In genomic region chr21:34888569-34889286, GRCh38 we compare ENCODE assay signal across 8 cellular contexts.
A peak's percentile ranks its signal among the peaks of the same experiment; 100 is the strongest.
DNase-seq lines count a peak whose midpoint lies in the region; TF ChIP-seq lines count a peak whose summit lies in the region.

No MANE protein-coding gene starts in this region.

- no peaks in the 10 kb centered on the region for H3K9me2 ChIP-seq in Loucy (replicated peaks; ENCODE audit: low read depth, low read length)

- no peak overlapping the region for H2BK120ac ChIP-seq in neuronal stem cell (ENCODE audit: low read depth, low read length)

- no peak overlapping the region for H3K27ac ChIP-seq in neuronal stem cell (replicated peaks; ENCODE audit: low read length)

- no peak overlapping the region for H2BK5ac ChIP-seq in neuronal stem cell (ENCODE audit: low read length)

- H3K4me1 ChIP-seq in Loucy (ENCODE audit: insufficient read depth, low read length, poor library complexity, severe bottlenecking), result peaks cover 54% of the 10 kb centered on the region
- peaks cover 2 to 3% of the 10 kb centered on the region in 2 donors for H3K4me1 ChIP-seq in neuronal stem cell (ENCODE audit: control insufficient read depth in 2 of 2, insufficient read depth in 1 of 2, low read depth in 1 of 2, low read length in 2 of 2)

- H3F3A ChIP-seq in Loucy (ENCODE audit: low read depth), result no peaks in the 10 kb centered on the region

- no peak overlapping the region for H3K14ac ChIP-seq in neuronal stem cell (ENCODE audit: low read length)

- TF ChIP-seq POLR2A in Raji (IDR thresholded peaks at IDR 0.05; ENCODE audit: insufficient read depth, low read depth, low read length), result peak; percentile 49

- no peak for TF ChIP-seq CTCF in Loucy (conservative IDR thresholded peaks at IDR 0.05; ENCODE audit: low read length)

- H3K36me3 ChIP-seq in H7 (replicated peaks; ENCODE audit: control insufficient read depth, insufficient read depth, low read length) (no peaks in the 10 kb centered on the region), Loucy (ENCODE audit: insufficient read depth, low read length) (peaks cover 38% of the 10 kb centered on the region; the same call in 1 of the 2 replicates), neuronal stem cell (replicated peaks in 1 of 2; ENCODE audit: control insufficient read depth in 2 of 2, insufficient read depth in 2 of 2, low read length in 2 of 2) (no peaks in the 10 kb centered on the region)

- H2AFZ ChIP-seq in Loucy (ENCODE audit: low read length) (no peak overlapping the region), neuronal stem cell (ENCODE audit: low read length) (peak overlapping the region; percentile 96)

- no peak overlapping the region for H2BK12ac ChIP-seq in neuronal stem cell (ENCODE audit: low read length)

- H3K9ac ChIP-seq in Loucy (ENCODE audit: low read depth, low read length, poor library complexity, severe bottlenecking), result peak overlapping the region; percentile 78
- no peak overlapping the region for H3K9ac ChIP-seq in neuronal stem cell (ENCODE audit: low read depth, low read length, poor library complexity)

- H3K9me3 ChIP-seq in Loucy (ENCODE audit: insufficient read depth, low read depth, low read length) (no peaks in the 10 kb centered on the region), neuronal stem cell (replicated peaks in 1 of 2; ENCODE audit: control insufficient read depth in 2 of 2, insufficient read depth in 1 of 2, low read depth in 1 of 2, low read length in 2 of 2) (no peaks in the 10 kb centered on the region)

- no peak overlapping the region for H2AK5ac ChIP-seq in neuronal stem cell (ENCODE audit: low read depth, low read length)

- H2BK15ac ChIP-seq in neuronal stem cell (ENCODE audit: low read length), result no peak overlapping the region

- no peaks in the 10 kb centered on the region for H3K79me1 ChIP-seq in neuronal stem cell (ENCODE audit: low read depth, low read length)

- H3K4me2 ChIP-seq in Loucy (ENCODE audit: low read depth, low read length, poor library complexity, severe bottlenecking) (peak overlapping the region; percentile 94), neuronal stem cell (ENCODE audit: insufficient read depth, low read length, poor library complexity, severe bottlenecking) (peak overlapping the region; percentile 98)

- H3K18ac ChIP-seq in neuronal stem cell (ENCODE audit: low read length), result peak overlapping the region; percentile 85

- peaks cover 88% of the 10 kb centered on the region for H3K27me3 ChIP-seq in H7 (ENCODE audit: control insufficient read depth, insufficient read depth, low read length)
- H3K27me3 ChIP-seq in Loucy (ENCODE audit: insufficient read depth, low read length, poor library complexity, severe bottlenecking), result peaks cover 5% of the 10 kb centered on the region
- peaks cover 15 to 98% (median 66%) of the 10 kb centered on the region in 3 experiments for H3K27me3 ChIP-seq in neuronal stem cell (ENCODE audit: control insufficient read depth in 3 of 3, insufficient read depth in 3 of 3, low read depth in 1 of 3, low read length in 3 of 3)

- H4K20me1 ChIP-seq in Loucy (ENCODE audit: insufficient read depth, low read length, poor library complexity, severe bottlenecking), result peaks cover 78% of the 10 kb centered on the region

- no peak overlapping the region for H4K8ac ChIP-seq in neuronal stem cell (ENCODE audit: low read depth, low read length)

- no peak overlapping the region for H4K91ac ChIP-seq in neuronal stem cell (ENCODE audit: low read depth, low read length, poor library complexity)

- peak overlapping the region; percentile 77 for H3K23ac ChIP-seq in neuronal stem cell (ENCODE audit: low read depth, low read length, poor library complexity)

- DNase-seq in EL (peak; percentile 97), H7 (peak; percentile 95), activated gamma-delta T cell (lab: John Stamatoyannopoulos, UW) (peak; percentile 70), foreskin melanocyte (peak; percentile 90), neuronal stem cell (ENCODE audit: low spot score) (peak; percentile 85), stromal cell of bone marrow (ENCODE audit: low read depth) (peak; percentile 95)

- peak overlapping the region; percentile 64 for H3K4me3 ChIP-seq in H7 (ENCODE audit: insufficient read depth, low read depth, low read length)
- H3K4me3 ChIP-seq in Loucy (ENCODE audit: low read length, poor library complexity, severe bottlenecking), result peak overlapping the region; percentile 80
- peak overlapping the region; percentile 44 to 87 for H3K4me3 ChIP-seq in neuronal stem cell (ENCODE audit: low read length in 2 of 2)

- no peak overlapping the region for H3K4ac ChIP-seq in neuronal stem cell (ENCODE audit: low read length)

- H3K79me2 ChIP-seq in Loucy (ENCODE audit: insufficient read depth, low read length), result peaks cover 100% of the 10 kb centered on the region

- WGBS in neuronal stem cell (ENCODE audit: extremely low coverage in 2 of 2, insufficient read length in 2 of 2, insufficient replicate concordance in 1 of 2), 2 donors, result no CpG with 5 or more reads among the region's 92 CpGs
